ENCODE assay signal across 1 cellular context in genomic region chr20:63126876-63127699, GRCh38.
TF ChIP-seq lines count a peak whose summit lies in the region.

No MANE protein-coding gene starts in this region.

TF ChIP-seq in HepG2, 621 proteins besides CTCF, POLR2A, EP300 and RAD21 (continued from another document):
- TF ChIP-seq ZNF280B (CRISPR knock-in tag; IDR thresholded peaks at IDR 0.05; ENCODE audit: borderline replicate concordance) (no peak), SRSF4 (IDR thresholded peaks at IDR 0.05; ENCODE audit: low read depth, low read length, poor library complexity, severe bottlenecking) (no peak), ZNF282 (IDR thresholded peaks at IDR 0.05; ENCODE audit: partially characterized antibody) (no peak), ZNF740 (CRISPR knock-in tag; IDR thresholded peaks at IDR 0.05) (no peak), JUN (CRISPR knock-in tag; IDR thresholded peaks at IDR 0.05) (no peak), ZNF142 (CRISPR knock-in tag; IDR thresholded peaks at IDR 0.05) (no peak), RFX5 (IDR thresholded peaks at IDR 0.05; ENCODE audit: low read depth, low read length) (no peak), ZNF616 (CRISPR knock-in tag; IDR thresholded peaks at IDR 0.05; ENCODE audit: low read depth) (no peak), E2F1 (CRISPR knock-in tag; IDR thresholded peaks at IDR 0.05) (no peak), CBFB (CRISPR knock-in tag; IDR thresholded peaks at IDR 0.05) (no peak), MIXL1 (CRISPR knock-in tag; IDR thresholded peaks at IDR 0.05) (no peak), ZBTB3 (CRISPR knock-in tag; IDR thresholded peaks at IDR 0.05; ENCODE audit: borderline replicate concordance, low read depth) (no peak)
TF ChIP-seq in HepG2: peak in this region for 0.
